8 cellular contexts compared by ENCODE assay signal in genomic region chr4:140154572-140154891, GRCh38. TPM values are rescaled to one million over a fixed set of nuclear protein-coding genes. Genes with fewer than 3 reads are reported as not detected.
DNase-seq lines count a peak whose midpoint lies in the region; ATAC-seq, FAIRE-seq and TF ChIP-seq lines count a peak whose summit lies in the region.

No MANE protein-coding gene starts in this region.

- H3K9me3 Mint-ChIP-seq in T-helper 1 cell treated with Interleukin-12 subunit alpha and Interleukin-12 subunit beta and Interleukin-4 antibody, amounts not matched to agents 30 μg/mL and 1 μg/mL, for 36 hours: no peaks in the 10 kb centered on the region
- no peaks in the 10 kb centered on the region for H3K9me3 Mint-ChIP-seq in activated T-helper 17 cell treated with anti-CD3 and anti-CD28 coated beads, Interleukin-2, amount 50 U/mL, for 72 hours

- H3K4me1 ChIP-seq in keratinocyte (ENCODE audit: control insufficient read depth, extremely low read depth, insufficient read depth, low read length) (peaks cover 8% of the 10 kb centered on the region), subcutaneous abdominal adipose tissue (ENCODE audit: control insufficient read depth in 5 of 5, insufficient read depth in 5 of 5, low read length in 5 of 5) (peaks cover 0 to 36% (median 29%) of the 10 kb centered on the region in 5 donors)

- H3K36me3 ChIP-seq in keratinocyte (ENCODE audit: control insufficient read depth in 2 of 2, extremely low read depth in 1 of 2, insufficient read depth in 2 of 2, low read length in 2 of 2) (no peaks in the 10 kb centered on the region), subcutaneous abdominal adipose tissue (ENCODE audit: control insufficient read depth in 5 of 5, insufficient read depth in 5 of 5, low read length in 5 of 5) (no peaks in the 10 kb centered on the region)

- peak overlapping the region; percentile 75 for H3K9ac ChIP-seq in keratinocyte (ENCODE audit: control insufficient read depth, extremely low read depth, insufficient read depth, low read length)
- H3K9ac ChIP-seq in subcutaneous abdominal adipose tissue (ENCODE audit: low read length in 5 of 5): peak overlapping the region in 3 of 5 donors; percentile 44 to 78 (median 62)

- peaks cover 5% of the 10 kb centered on the region for H3K27me3 ChIP-seq in keratinocyte (ENCODE audit: control insufficient read depth, extremely low read depth, insufficient read depth, low read length)
- no peaks in the 10 kb centered on the region for H3K27me3 ChIP-seq in subcutaneous abdominal adipose tissue (ENCODE audit: control insufficient read depth in 5 of 5, insufficient read depth in 4 of 5, low read length in 5 of 5)

- H2AFZ ChIP-seq in keratinocyte (ENCODE audit: control insufficient read depth, low read length): peak overlapping the region; percentile 86

- no peak for TF ChIP-seq POLR2A in GM12892 (IDR thresholded peaks at IDR 0.05; ENCODE audit: low read depth, low read length)

- no peaks in the 10 kb centered on the region for H4K20me1 ChIP-seq in keratinocyte (ENCODE audit: control insufficient read depth, extremely low read depth, insufficient read depth, low read length)

- H3K27ac ChIP-seq in keratinocyte (ENCODE audit: control insufficient read depth, insufficient read depth, low read length): no peak overlapping the region
- H3K27ac ChIP-seq in subcutaneous abdominal adipose tissue (ENCODE audit: low read depth, low read length): peak overlapping the region; percentile 93

- H3K9me3 ChIP-seq in keratinocyte (ENCODE audit: control insufficient read depth, low read depth, low read length) (no peaks in the 10 kb centered on the region), subcutaneous abdominal adipose tissue (ENCODE audit: control insufficient read depth in 5 of 5, low read length in 5 of 5) (no peaks in the 10 kb centered on the region)

- peaks cover 32% of the 10 kb centered on the region for H3K4me1 Mint-ChIP-seq in T-helper 1 cell treated with Interleukin-12 subunit alpha and Interleukin-12 subunit beta and Interleukin-4 antibody, amounts not matched to agents 30 μg/mL and 1 μg/mL, for 36 hours (ENCODE audit: low read depth)
- peaks cover 10% of the 10 kb centered on the region for H3K4me1 Mint-ChIP-seq in activated T-helper 17 cell treated with anti-CD3 and anti-CD28 coated beads, Interleukin-2, amount 50 U/mL, for 72 hours

- no peak for TF ChIP-seq CTCF in keratinocyte (optimal IDR thresholded peaks at IDR 0.05 in 1 of 3, IDR thresholded peaks at IDR 0.05 in 1 of 3, conservative IDR thresholded peaks at IDR 0.05 in 1 of 3; ENCODE audit: extremely low read depth in 1 of 3, insufficient read depth in 2 of 3, low read length in 3 of 3)

- no peak for ATAC-seq in activated T-helper 17 cell treated with anti-CD3 and anti-CD28 coated beads, Interleukin-2, amount 50 U/mL, for 72 hours (replicated peaks)

- peaks cover 68% of the 10 kb centered on the region for H3K27me3 Mint-ChIP-seq in T-helper 1 cell treated with Interleukin-12 subunit alpha and Interleukin-12 subunit beta and Interleukin-4 antibody, amounts not matched to agents 30 μg/mL and 1 μg/mL, for 36 hours (ENCODE audit: low read depth)
- H3K27me3 Mint-ChIP-seq in activated T-helper 17 cell treated with anti-CD3 and anti-CD28 coated beads, Interleukin-2, amount 50 U/mL, for 72 hours: peaks cover 8% of the 10 kb centered on the region

- FAIRE-seq in keratinocyte (lab: Jason Lieb, UNC) (no peak), GM12892 (lab: Jason Lieb, UNC) (no peak)

- H3K9me1 ChIP-seq in keratinocyte (ENCODE audit: control insufficient read depth, extremely low read depth, insufficient read depth, low read length): no peaks in the 10 kb centered on the region

- peak overlapping the region; percentile 87 for H3K4me3 Mint-ChIP-seq in T-helper 1 cell treated with Interleukin-12 subunit alpha and Interleukin-12 subunit beta and Interleukin-4 antibody, amounts not matched to agents 30 μg/mL and 1 μg/mL, for 36 hours
- peak overlapping the region; percentile 89 for H3K4me3 Mint-ChIP-seq in activated T-helper 17 cell treated with anti-CD3 and anti-CD28 coated beads, Interleukin-2, amount 50 U/mL, for 72 hours

- DNase-seq in T-helper 1 cell (no peak), keratinocyte (ENCODE audit: low read depth, low spot score) (no peak), NCI-H2171 treated with DMSO at 0.1 percent for 48 hours (lab: John Stamatoyannopoulos, UW) (no peak), cerebellum (ENCODE audit: low spot score) (no peak), GM12892 (ENCODE audit: insufficient read length) (no peak)

- peak overlapping the region; percentile 81 for H3K4me2 ChIP-seq in keratinocyte (ENCODE audit: control insufficient read depth, extremely low read depth, insufficient read depth, low read depth, low read length)

- peak overlapping the region; percentile 81 to 96 (median 93) for H3K4me3 ChIP-seq in keratinocyte (ENCODE audit: control insufficient read depth in 2 of 3, extremely low read depth in 1 of 3, insufficient read depth in 2 of 3, low read depth in 1 of 3, low read length in 3 of 3)
- H3K4me3 ChIP-seq in subcutaneous abdominal adipose tissue (ENCODE audit: low read depth in 1 of 5, low read length in 5 of 5): peak overlapping the region; percentile 48 to 97 (median 86)

- H3K36me3 Mint-ChIP-seq in T-helper 1 cell treated with Interleukin-12 subunit alpha and Interleukin-12 subunit beta and Interleukin-4 antibody, amounts not matched to agents 30 μg/mL and 1 μg/mL, for 36 hours (ENCODE audit: low read depth): no peaks in the 10 kb centered on the region
- no peaks in the 10 kb centered on the region for H3K36me3 Mint-ChIP-seq in activated T-helper 17 cell treated with anti-CD3 and anti-CD28 coated beads, Interleukin-2, amount 50 U/mL, for 72 hours (ENCODE audit: low read depth)

- dilution Hi-C loops in keratinocyte (cut with MboI; ENCODE audit: extremely low pct_ligation_motif_present, low sequenced_read_pairs): no loop called here

- H3K27ac Mint-ChIP-seq in T-helper 1 cell treated with Interleukin-12 subunit alpha and Interleukin-12 subunit beta and Interleukin-4 antibody, amounts not matched to agents 30 μg/mL and 1 μg/mL, for 36 hours: peak overlapping the region; percentile 59
- no peak overlapping the region for H3K27ac Mint-ChIP-seq in activated T-helper 17 cell treated with anti-CD3 and anti-CD28 coated beads, Interleukin-2, amount 50 U/mL, for 72 hours

- H3K79me2 ChIP-seq in keratinocyte (ENCODE audit: control insufficient read depth, insufficient read depth, low read length): no peaks in the 10 kb centered on the region

RNA-seq across cellular contexts. Expression of gene MAML3, which starts 0.5 kb away (rescaled TPM):
- 1 to 10 TPM in 1 of 2 donors, under 1 TPM in 1; 0.98 to 1.3 TPM for total RNA-seq in activated T-helper 17 cell treated with anti-CD3 and anti-CD28 coated beads, Interleukin-2, amount 50 U/mL, for 72 hours
- 0.27 to 0.68 TPM (median 0.34 TPM) in 3 replicates for polyA plus RNA-seq in keratinocyte
- polyA plus RNA-seq in keratinocyte (2011; ENCODE audit: low read depth): 1.6 TPM
- polyA plus RNA-seq in keratinocyte (2011; cell fraction: cytosol; rRNA removed): 0.30 and 0.39 TPM in 2 replicates
- polyA plus RNA-seq in keratinocyte (2011; cell fraction: nucleus; rRNA removed): 0.67 and 0.71 TPM in 2 replicates
- polyA plus RNA-seq in keratinocyte (2012; ENCODE audit: low replicate concordance): 0.26 and 1.4 TPM in 2 replicates
- polyA minus RNA-seq in keratinocyte: 0.30 to 3.6 TPM (median 0.49 TPM) in 3 replicates
- not detected for polyA minus RNA-seq in keratinocyte (2011; cell fraction: cytosol; rRNA and poly(A)+ RNA removed)
- polyA minus RNA-seq in keratinocyte (2011; cell fraction: nucleus; rRNA and poly(A)+ RNA removed): 1.1 and 1.6 TPM in 2 replicates
- total RNA-seq in cerebellum: 18.6 TPM
- not detected for polyA plus RNA-seq in GM12892 (2012; ENCODE audit: missing spikeins)
